In the genomic region with DNA sequence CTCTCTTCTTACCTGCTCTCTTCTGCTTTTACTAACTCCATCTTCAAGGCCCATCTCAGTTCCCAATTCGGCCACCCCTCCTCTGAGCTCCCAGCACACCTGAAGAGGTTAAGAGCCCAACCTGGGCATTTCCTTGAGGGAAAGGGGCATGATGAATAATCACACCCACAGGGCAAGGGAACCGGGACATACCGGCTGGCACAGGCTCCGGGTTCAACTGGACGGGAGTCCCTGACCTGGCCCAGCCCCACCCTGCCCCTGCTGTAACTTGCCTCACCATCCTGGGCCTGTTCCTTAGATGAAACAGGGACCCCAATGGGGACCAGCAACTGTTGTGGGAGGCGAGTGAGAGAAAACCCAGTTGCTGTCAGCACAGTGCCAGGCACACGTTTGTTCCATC, we compare ENCODE assay signal across 14 cellular contexts. TPM values are rescaled to one million over a fixed set of nuclear protein-coding genes. Genes with fewer than 3 reads are reported as not detected.
DNase-seq lines count a peak whose midpoint lies in the region; ATAC-seq and TF ChIP-seq lines count a peak whose summit lies in the region.
"Had no signal": no experiment of that assay in that cellular context is flagged by ENCODE, and none has a peak within 500 bp of the region (broad histone marks: within the 10 kb centered on the region; RNA-seq: fewer than 3 reads in every experiment).

No MANE protein-coding gene starts in this region.

- H3K27ac Mint-ChIP-seq in activated T-helper 17 cell treated with anti-CD3 and anti-CD28 coated beads, Interleukin-2, amount 50 U/mL, for 72 hours: peak overlapping the region; percentile 83

- intact Hi-C loops in heart left ventricle (cut with DNase I): no loop called here
- intact Hi-C loops in left cardiac atrium (cut with DNase I): no loop called here
- intact Hi-C loops in vagina (cut with DNase I): no loop called here

- no peak overlapping the region for H3K9ac ChIP-seq in muscle layer of colon (ENCODE audit: low read length)

- H3K4me3 ChIP-seq in heart left ventricle: no peak overlapping the region
- H3K4me3 ChIP-seq in muscle layer of colon (ENCODE audit: low read depth in 1 of 2, low read length in 2 of 2): no peak overlapping the region
- no peak overlapping the region for H3K4me3 ChIP-seq in vagina

- H3K27ac ChIP-seq in heart left ventricle (peak overlapping the region in 11 of 12 donors; percentile 56 to 81 (median 71)), muscle layer of colon (ENCODE audit: low read depth, low read length) (peak overlapping the region; percentile 55), vagina (peak overlapping the region; percentile 9)
- H3K27ac ChIP-seq: brain microvascular endothelial cell had no signal

- TF ChIP-seq CTCF in heart left ventricle (IDR thresholded peaks at IDR 0.05) (no peak), vagina (IDR thresholded peaks at IDR 0.05) (no peak)

- peak overlapping the region; percentile 66 for H3K4me3 Mint-ChIP-seq in activated T-helper 17 cell treated with anti-CD3 and anti-CD28 coated beads, Interleukin-2, amount 50 U/mL, for 72 hours

- H3K4me1 Mint-ChIP-seq in activated T-helper 17 cell treated with anti-CD3 and anti-CD28 coated beads, Interleukin-2, amount 50 U/mL, for 72 hours: peaks cover 12% of the 10 kb centered on the region

- H3K9me3 Mint-ChIP-seq in activated T-helper 17 cell treated with anti-CD3 and anti-CD28 coated beads, Interleukin-2, amount 50 U/mL, for 72 hours: no peaks in the 10 kb centered on the region

- H3K27me3 ChIP-seq in heart left ventricle: no peaks in the 10 kb centered on the region
- no peaks in the 10 kb centered on the region for H3K27me3 ChIP-seq in muscle layer of colon (ENCODE audit: control insufficient read depth in 1 of 2, insufficient read depth in 2 of 2, low read length in 2 of 2)
- no peaks in the 10 kb centered on the region for H3K27me3 ChIP-seq in vagina
- H3K27me3 ChIP-seq: brain microvascular endothelial cell had no signal

- no peaks in the 10 kb centered on the region for H3K36me3 Mint-ChIP-seq in activated T-helper 17 cell treated with anti-CD3 and anti-CD28 coated beads, Interleukin-2, amount 50 U/mL, for 72 hours (ENCODE audit: low read depth)

- H3K4me1 ChIP-seq in heart left ventricle: peaks cover 20 to 99% (median 83%) of the 10 kb centered on the region in 12 donors
- H3K4me1 ChIP-seq in muscle layer of colon (ENCODE audit: insufficient read depth, low read length): peaks cover 93% of the 10 kb centered on the region
- peaks cover 48% of the 10 kb centered on the region for H3K4me1 ChIP-seq in vagina

- H3K36me3 ChIP-seq in heart left ventricle: no peaks in the 10 kb centered on the region
- H3K36me3 ChIP-seq in muscle layer of colon (ENCODE audit: insufficient read depth, low read length): no peaks in the 10 kb centered on the region
- no peaks in the 10 kb centered on the region for H3K36me3 ChIP-seq in vagina
- H3K36me3 ChIP-seq: brain microvascular endothelial cell had no signal

- no peak for ATAC-seq in heart left ventricle
- ATAC-seq in left cardiac atrium: no peak
- ATAC-seq in activated T-helper 17 cell treated with anti-CD3 and anti-CD28 coated beads, Interleukin-2, amount 50 U/mL, for 72 hours (replicated peaks): no peak

- 64 to 78% (median 68%) methylated on average over 6 to 7 of the region's 7 CpGs for WGBS in heart left ventricle, 4 donors

- H3K27me3 Mint-ChIP-seq in activated T-helper 17 cell treated with anti-CD3 and anti-CD28 coated beads, Interleukin-2, amount 50 U/mL, for 72 hours: no peaks in the 10 kb centered on the region

- TF ChIP-seq POLR2A in heart left ventricle (IDR thresholded peaks at IDR 0.05) (no peak), vagina (IDR thresholded peaks at IDR 0.05) (no peak)

- no peaks in the 10 kb centered on the region for H3K9me3 ChIP-seq in heart left ventricle
- H3K9me3 ChIP-seq in muscle layer of colon (ENCODE audit: low read length): no peaks in the 10 kb centered on the region
- no peaks in the 10 kb centered on the region for H3K9me3 ChIP-seq in vagina

- DNase-seq in heart left ventricle (no peak), left cardiac atrium (no peak), vagina (ENCODE audit: extremely low spot score in 2 of 2) (no peak), SK-N-DZ (ENCODE audit: low spot score) (no peak), NCI-H524 (lab: John Stamatoyannopoulos, UW) (no peak), glomerular visceral epithelial cell (ENCODE audit: extremely low spot score) (no peak)
- DNase-seq: AML-193, brain microvascular endothelial cell, GF-D8, KBM-7, NCI-H2107, T1000 had no signal

RNA-seq across cellular contexts. Expression of a gene that starts 8.5 kb away (rescaled TPM):
- total RNA-seq in heart left ventricle (10 to 100 TPM; 22.5 to 45.4 (median 29.2) TPM), left cardiac atrium (10 to 100 TPM; 21.4 to 24.7 TPM), vagina (6.9 TPM)
- polyA plus RNA-seq in heart left ventricle: 10 to 100 TPM; 29.7 to 43.5 TPM
- total RNA-seq in activated T-helper 17 cell treated with anti-CD3 and anti-CD28 coated beads, Interleukin-2, amount 50 U/mL, for 72 hours: 1 to 10 TPM; 2.8 to 3.4 TPM
- 20.3 and 23.2 TPM in 2 replicates for polyA plus RNA-seq in SK-N-DZ (2014; cell fraction: cytosol; rRNA removed)
- polyA plus RNA-seq in SK-N-DZ (2014; cell fraction: nucleus; rRNA removed): 13.6 and 14.7 TPM in 2 replicates

RNA-seq across cellular contexts. Expression of a gene that starts 49.4 kb away (rescaled TPM):
- 1 to 10 TPM in 8 of 9 donors, under 1 TPM in 1; 0.75 to 3.1 (median 1.5) TPM for total RNA-seq in heart left ventricle
- under 1 TPM; 0.34 to 0.86 TPM for polyA plus RNA-seq in heart left ventricle
- total RNA-seq in left cardiac atrium: 1 to 10 TPM; 2.1 to 2.6 TPM
- total RNA-seq in activated T-helper 17 cell treated with anti-CD3 and anti-CD28 coated beads, Interleukin-2, amount 50 U/mL, for 72 hours: under 1 TPM in 1 of 2 donors, not detected in 1; 0.19 TPM
- 5.9 TPM for total RNA-seq in vagina
- polyA plus RNA-seq in SK-N-DZ (2014; cell fraction: cytosol; rRNA removed): not detected in 2 replicates
- not detected in 2 replicates for polyA plus RNA-seq in SK-N-DZ (2014; cell fraction: nucleus; rRNA removed)

Comparison
In these comparisons a context has a peak if more than half of its experiments do, and no peak if none do; other contexts are left out.
1. H3K27ac ChIP-seq: peak in every context shown above with its lines; median percentile 71 in heart left ventricle; 55 in muscle layer of colon; 9 in vagina.